Comparison of ENCODE assay signal across 8 cellular contexts in genomic region chr17:39199986-39200879, GRCh38. TPM values are rescaled to one million over a fixed set of nuclear protein-coding genes. Genes with fewer than 3 reads are reported as not detected.
DNase-seq lines count a peak whose midpoint lies in the region; ATAC-seq and TF ChIP-seq lines count a peak whose summit lies in the region.

Gene RPL19, plus strand, starts transcription at chr17:39200283. Its CDS starts 62 bp downstream, at chr17:39200345.

- CTCF ChIA-PET in GM10248 (lab: Yijun Ruan, JAX) = interaction anchor here (1.0 to 3.4 kb wide), 5 partner anchors 26 to 47 kb away, joined by 6 to 22 read pairs (median 9); no protein-coding TSS in a partner anchor

- peaks cover 12% of the 10 kb centered on the region for H3K4me1 ChIP-seq in ovary (ENCODE audit: insufficient read depth)
- H3K4me1 ChIP-seq in thymus (ENCODE audit: control insufficient read depth, insufficient read depth, low read length) = peaks cover 29% of the 10 kb centered on the region

- TF ChIP-seq CTCF in GM10248 (IDR thresholded peaks at IDR 0.05; ENCODE audit: control extremely low read depth, extremely low read depth, low read depth, missing control alignments) = no peak
- TF ChIP-seq CTCF in ovary (IDR thresholded peaks at IDR 0.05) = no peak

- H3K9me3 ChIP-seq in ovary (no peaks in the 10 kb centered on the region), thymus (ENCODE audit: control insufficient read depth) (no peaks in the 10 kb centered on the region)

- H3K4me1 Mint-ChIP-seq in activated naive CD8-positive, alpha-beta T cell treated with anti-CD3 and anti-CD28 coated beads, Interleukin-2, amount 10 ng/mL, durations not matched to agents 7 days and 5 days = peaks cover 50% of the 10 kb centered on the region

- peaks cover 34% of the 10 kb centered on the region for H3K36me3 Mint-ChIP-seq in activated naive CD8-positive, alpha-beta T cell treated with anti-CD3 and anti-CD28 coated beads, Interleukin-2, amount 10 ng/mL, durations not matched to agents 7 days and 5 days

- POLR2A ChIA-PET in GM10248 (lab: Yijun Ruan, JAX) = interaction anchor here (0.6 to 1.2 kb wide), 11 partner anchors 9 to 1378 kb away, joined by 3 to 8 read pairs (median 4); no protein-coding TSS in a partner anchor
- POLR2A ChIA-PET in activated naive CD8-positive, alpha-beta T cell treated with anti-CD3 and anti-CD28 coated beads, Interleukin-2, amount 10 ng/mL, durations not matched to agents 7 days and 5 days (lab: Charles Lee) = interaction anchor here (0.7 to 1.8 kb wide), 20 partner anchors 9 to 726 kb away, joined by 3 to 14 read pairs (median 4); partner anchors contain the start of genes ARL5C, LASP1 and PLXDC1

- H3K27ac Mint-ChIP-seq in activated naive CD8-positive, alpha-beta T cell treated with anti-CD3 and anti-CD28 coated beads, Interleukin-2, amount 10 ng/mL, durations not matched to agents 7 days and 5 days = peak within 1 kb of the TSS; percentile 97

- H3K36me3 ChIP-seq in ovary = no peaks in the 10 kb centered on the region
- H3K36me3 ChIP-seq in thymus (ENCODE audit: control insufficient read depth, insufficient read depth) = peaks cover 37% of the 10 kb centered on the region

- H3K4me3 Mint-ChIP-seq in activated naive CD8-positive, alpha-beta T cell treated with anti-CD3 and anti-CD28 coated beads, Interleukin-2, amount 10 ng/mL, durations not matched to agents 7 days and 5 days = peak within 1 kb of the TSS; percentile 95

- TF ChIP-seq EP300 in ovary (IDR thresholded peaks at IDR 0.05) = no peak

- H3K27me3 ChIP-seq in ovary (no peaks in the 10 kb centered on the region), thymus (ENCODE audit: control insufficient read depth, insufficient read depth) (no peaks in the 10 kb centered on the region)

- H3K4me3 ChIP-seq in ovary (peak within 1 kb of the TSS; percentile 73), thymus (ENCODE audit: low read length) (peak within 1 kb of the TSS; percentile 98)

- intact Hi-C loops in Right ventricle myocardium inferior (cut with DNase I) = no loop called here
- intact Hi-C loops in ovary (cut with DNase I) = loop anchor here in 1 of 4 donors (10.0 kb wide), 1 partner anchor 45 kb away; no protein-coding TSS in a partner anchor

- WGBS in ovary, 3 donors = 0 to 1% (median 1%) methylated on average over 50 to 56 of the region's 56 CpGs
- WGBS in thymus = under 1% methylated on average over 56 of the region's 56 CpGs

- ATAC-seq in HG02642 (IDR thresholded peaks at IDR 0.05; ENCODE audit: poor library complexity, unreplicated experiment) = peak; percentile 71
- ATAC-seq in activated naive CD8-positive, alpha-beta T cell treated with anti-CD3 and anti-CD28 coated beads, Interleukin-2, amount 10 ng/mL, durations not matched to agents 7 days and 5 days (ENCODE audit: low read depth) = peak; percentile 65
- ATAC-seq in Right ventricle myocardium inferior = peak; percentile 80

- no peaks in the 10 kb centered on the region for H3K27me3 Mint-ChIP-seq in activated naive CD8-positive, alpha-beta T cell treated with anti-CD3 and anti-CD28 coated beads, Interleukin-2, amount 10 ng/mL, durations not matched to agents 7 days and 5 days

- peak; percentile 93 for DNase-seq in GM10248 (ENCODE audit: extremely low spot score)
- peak; percentile 90 for DNase-seq in NCI-H1417 treated with DMSO at 0.1 percent for 48 hours (lab: John Stamatoyannopoulos, UW)
- DNase-seq in SW 1271 (lab: John Stamatoyannopoulos, UW) = peak; percentile 71 to 92
- DNase-seq in activated naive CD8-positive, alpha-beta T cell treated with anti-CD3 and anti-CD28 coated beads, Interleukin-2, amount 10 ng/mL, durations not matched to agents 7 days and 5 days = peak; percentile 84
- DNase-seq in Right ventricle myocardium inferior (ENCODE audit: missing footprints) = peak; percentile 93
- DNase-seq in ovary = peak; percentile 84 to 92 (median 89)

- TF ChIP-seq POLR2A in ovary (IDR thresholded peaks at IDR 0.05) = peak; percentile 24

- H3K27ac ChIP-seq in ovary (peak within 1 kb of the TSS; percentile 93 to 97), thymus (ENCODE audit: low read depth) (peak within 1 kb of the TSS; percentile 98)

- no peaks in the 10 kb centered on the region for H3K9me3 Mint-ChIP-seq in activated naive CD8-positive, alpha-beta T cell treated with anti-CD3 and anti-CD28 coated beads, Interleukin-2, amount 10 ng/mL, durations not matched to agents 7 days and 5 days

RNA-seq across cellular contexts. Expression of gene RPL19, which starts in this region (rescaled TPM):
- total RNA-seq in activated naive CD8-positive, alpha-beta T cell treated with anti-CD3 and anti-CD28 coated beads, Interleukin-2, amount 10 ng/mL, durations not matched to agents 7 days and 5 days = 1,000 to 10,000 TPM; 2,120 to 2,134 TPM
- total RNA-seq in Right ventricle myocardium inferior (1,018 TPM), ovary (1,000 to 10,000 TPM; 2,549 to 5,697 (median 3,184) TPM)
- polyA plus RNA-seq in ovary (1,000 to 10,000 TPM; 2,272 to 5,597 TPM), thymus (3,788 TPM)

Comparison
In these comparisons a context has a peak if more than half of its experiments do, and no peak if none do; other contexts are left out.
1. Peak in every context shown above with its lines: DNase-seq, ATAC-seq, H3K4me3 ChIP-seq and H3K27ac ChIP-seq.